26 cellular contexts compared by ENCODE assay signal in the genomic region with DNA sequence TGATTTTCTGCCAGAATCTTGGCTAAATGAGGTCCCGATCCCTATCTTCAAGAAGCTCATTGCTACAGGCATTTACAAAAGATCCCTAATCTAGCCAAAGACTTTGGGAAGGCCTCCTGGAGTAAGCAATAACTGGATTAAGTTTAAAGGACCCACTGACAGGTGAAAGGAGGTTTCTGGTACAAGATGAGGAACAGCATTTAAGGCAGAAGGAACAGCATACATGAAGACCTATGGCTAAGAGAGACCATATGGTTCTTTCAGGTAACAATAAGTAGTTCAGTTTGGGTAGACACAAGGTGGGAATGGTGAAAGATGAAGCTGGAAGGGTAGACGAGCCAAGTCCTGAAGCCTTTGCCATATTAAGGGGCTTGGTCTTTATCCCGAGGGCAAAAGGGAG. TPM values are rescaled to one million over a fixed set of nuclear protein-coding genes. Genes with fewer than 3 reads are reported as not detected.
DNase-seq lines count a peak whose midpoint lies in the region; ATAC-seq and TF ChIP-seq lines count a peak whose summit lies in the region.
"Had no signal": no experiment of that assay in that cellular context is flagged by ENCODE, and none has a peak within 500 bp of the region (broad histone marks: within the 10 kb centered on the region; RNA-seq: fewer than 3 reads in every experiment).

No MANE protein-coding gene starts in this region.

- H3K27me3 ChIP-seq in SJSA1 (replicated peaks) (no peaks in the 10 kb centered on the region), esophagus muscularis mucosa (no peaks in the 10 kb centered on the region)

- CTCF ChIA-PET in activated naive CD4-positive, alpha-beta T cell treated with anti-CD3 and anti-CD28 coated beads, Interleukin-2, amount 10 ng/mL, durations not matched to agents 7 days and 5 days (lab: Charles Lee), result interaction anchor here (0.9 to 1.8 kb wide), 2 partner anchors 9 to 14 kb away, joined by 3 to 6 read pairs; no protein-coding TSS in a partner anchor

- H3K9me3 ChIP-seq in SJSA1 (replicated peaks) (no peaks in the 10 kb centered on the region), mesodermal cell (ENCODE audit: control insufficient read depth, low read length) (no peaks in the 10 kb centered on the region), esophagus muscularis mucosa (no peaks in the 10 kb centered on the region)
- H3K9me3 ChIP-seq: prostate gland, sigmoid colon had no signal

- peak overlapping the region; percentile 85 for H3K27ac ChIP-seq in SJSA1
- peak overlapping the region; percentile 85 for H3K27ac ChIP-seq in mesodermal cell (ENCODE audit: low read depth, low read length, severe bottlenecking)
- no peak overlapping the region for H3K27ac ChIP-seq in esophagus muscularis mucosa (replicated peaks in 1 of 4)
- H3K27ac ChIP-seq: HL-60, prostate gland, sigmoid colon had no signal

- in situ Hi-C loops in ACHN (cut with HindIII; ENCODE audit: low pct_ligation_motif_present, low pct_unique_long_range_greater_than_20kb, low sequenced_read_pairs), result no loop called here

- no peak overlapping the region for H3K4me3 ChIP-seq in SJSA1
- H3K4me3 ChIP-seq in mesodermal cell (ENCODE audit: extremely low read depth, insufficient read depth, low read length, poor library complexity, severe bottlenecking), result no peak overlapping the region
- no peak overlapping the region for H3K4me3 ChIP-seq in esophagus muscularis mucosa
- H3K4me3 ChIP-seq: prostate gland, sigmoid colon had no signal

- no peak overlapping the region for H3K4me3 Mint-ChIP-seq in activated naive CD4-positive, alpha-beta T cell treated with anti-CD3 and anti-CD28 coated beads, Interleukin-2, amount 50 U/mL, for 24 hours
- H3K4me3 Mint-ChIP-seq in activated naive CD4-positive, alpha-beta T cell treated with anti-CD3 and anti-CD28 coated beads, Interleukin-2, amount 10 ng/mL, durations not matched to agents 7 days and 5 days, result no peak overlapping the region
- H3K4me3 Mint-ChIP-seq in stimulated activated effector memory CD8-positive, alpha-beta T cell treated with anti-CD3 and anti-CD28 coated beads, Interleukin-12 subunit alpha, Interleukin-12 subunit beta, amount 100 ng/mL, for 72 hours, result no peak overlapping the region
- H3K4me3 Mint-ChIP-seq: WTC11 had no signal

- H3K9me3 Mint-ChIP-seq in activated naive CD4-positive, alpha-beta T cell treated with anti-CD3 and anti-CD28 coated beads, Interleukin-2, amount 50 U/mL, for 24 hours, result no peaks in the 10 kb centered on the region
- no peaks in the 10 kb centered on the region for H3K9me3 Mint-ChIP-seq in activated naive CD4-positive, alpha-beta T cell treated with anti-CD3 and anti-CD28 coated beads, Interleukin-2, amount 10 ng/mL, durations not matched to agents 7 days and 5 days
- no peaks in the 10 kb centered on the region for H3K9me3 Mint-ChIP-seq in stimulated activated effector memory CD8-positive, alpha-beta T cell treated with anti-CD3 and anti-CD28 coated beads, Interleukin-12 subunit alpha, Interleukin-12 subunit beta, amount 100 ng/mL, for 72 hours
- H3K9me3 Mint-ChIP-seq: WTC11 had no signal

- H3K27me3 Mint-ChIP-seq in activated naive CD4-positive, alpha-beta T cell treated with anti-CD3 and anti-CD28 coated beads, Interleukin-2, amount 50 U/mL, for 24 hours, result no peaks in the 10 kb centered on the region
- H3K27me3 Mint-ChIP-seq in activated naive CD4-positive, alpha-beta T cell treated with anti-CD3 and anti-CD28 coated beads, Interleukin-2, amount 10 ng/mL, durations not matched to agents 7 days and 5 days, result no peaks in the 10 kb centered on the region

- H3K36me3 ChIP-seq in SJSA1 (no peaks in the 10 kb centered on the region), mesodermal cell (ENCODE audit: control insufficient read depth, insufficient read depth, low read length) (no peaks in the 10 kb centered on the region), esophagus muscularis mucosa (no peaks in the 10 kb centered on the region)
- H3K36me3 ChIP-seq: prostate gland, sigmoid colon had no signal

- no peak for TF ChIP-seq EP300 in esophagus muscularis mucosa (IDR thresholded peaks at IDR 0.05)

- DNase-seq in activated naive CD4-positive, alpha-beta T cell treated with anti-CD3 and anti-CD28 coated beads, Interleukin-2, amount 10 ng/mL, durations not matched to agents 7 days and 5 days, result no peak
- DNase-seq in SJSA1 (ENCODE audit: low read depth in 1 of 2, low spot score in 2 of 2), result no peak
- no peak for DNase-seq in stimulated activated effector memory CD8-positive, alpha-beta T cell treated with anti-CD3 and anti-CD28 coated beads, Interleukin-12 subunit alpha, Interleukin-12 subunit beta, amount 100 ng/mL, for 72 hours (ENCODE audit: low spot score in 2 of 2)
- DNase-seq in esophagus muscularis mucosa (ENCODE audit: extremely low spot score), result no peak
- no peak for DNase-seq in ACHN
- DNase-seq in T-helper 9 cell, result no peak
- DNase-seq: cerebellar nuclear complex; DMS53; left ventricle myocardium superior; NCI-H1694; NCI-H2171; NCI-H524; SIG-M5; sigmoid colon; stimulated activated CD4-positive, alpha-beta T cell treated with anti-CD3 and anti-CD28 coated beads, Interleukin-4, amount 100 ng/mL, for 4 hours; stimulated activated naive CD4-positive, alpha-beta T cell treated with Interleukin-2 at 50 U/mL for 16 hours; SW 1271 had no signal

- peak overlapping the region; percentile 81 for H3K27ac Mint-ChIP-seq in activated naive CD4-positive, alpha-beta T cell treated with anti-CD3 and anti-CD28 coated beads, Interleukin-2, amount 50 U/mL, for 24 hours
- H3K27ac Mint-ChIP-seq in activated naive CD4-positive, alpha-beta T cell treated with anti-CD3 and anti-CD28 coated beads, Interleukin-2, amount 10 ng/mL, durations not matched to agents 7 days and 5 days, result no peak overlapping the region
- peak overlapping the region; percentile 95 for H3K27ac Mint-ChIP-seq in stimulated activated effector memory CD8-positive, alpha-beta T cell treated with anti-CD3 and anti-CD28 coated beads, Interleukin-12 subunit alpha, Interleukin-12 subunit beta, amount 100 ng/mL, for 72 hours
- H3K27ac Mint-ChIP-seq: WTC11 had no signal

- H3K4me1 Mint-ChIP-seq in activated naive CD4-positive, alpha-beta T cell treated with anti-CD3 and anti-CD28 coated beads, Interleukin-2, amount 50 U/mL, for 24 hours, result peaks cover 24% of the 10 kb centered on the region
- H3K4me1 Mint-ChIP-seq in activated naive CD4-positive, alpha-beta T cell treated with anti-CD3 and anti-CD28 coated beads, Interleukin-2, amount 10 ng/mL, durations not matched to agents 7 days and 5 days, result peaks cover 25% of the 10 kb centered on the region
- H3K4me1 Mint-ChIP-seq in stimulated activated effector memory CD8-positive, alpha-beta T cell treated with anti-CD3 and anti-CD28 coated beads, Interleukin-12 subunit alpha, Interleukin-12 subunit beta, amount 100 ng/mL, for 72 hours, result peaks cover 24% of the 10 kb centered on the region

- 89 to 90% methylated on average over 2 to 3 of the region's 3 CpGs for WGBS in mesodermal cell (ENCODE audit: insufficient coverage in 2 of 2), 2 experiments
- WGBS in esophagus muscularis mucosa, result 57% methylated on average over 3 of the region's 3 CpGs

- H3K36me3 Mint-ChIP-seq in activated naive CD4-positive, alpha-beta T cell treated with anti-CD3 and anti-CD28 coated beads, Interleukin-2, amount 50 U/mL, for 24 hours, result peaks cover 9% of the 10 kb centered on the region
- H3K36me3 Mint-ChIP-seq in activated naive CD4-positive, alpha-beta T cell treated with anti-CD3 and anti-CD28 coated beads, Interleukin-2, amount 10 ng/mL, durations not matched to agents 7 days and 5 days, result peaks cover 33% of the 10 kb centered on the region
- peaks cover 13% of the 10 kb centered on the region for H3K36me3 Mint-ChIP-seq in stimulated activated effector memory CD8-positive, alpha-beta T cell treated with anti-CD3 and anti-CD28 coated beads, Interleukin-12 subunit alpha, Interleukin-12 subunit beta, amount 100 ng/mL, for 72 hours
- H3K36me3 Mint-ChIP-seq: WTC11 had no signal

- H3K4me1 ChIP-seq in SJSA1 (replicated peaks), result peaks cover 64% of the 10 kb centered on the region
- H3K4me1 ChIP-seq in mesodermal cell (ENCODE audit: control insufficient read depth, insufficient read depth, low read length, poor library complexity, severe bottlenecking), result peaks cover 19% of the 10 kb centered on the region
- H3K4me1 ChIP-seq in esophagus muscularis mucosa, result peaks cover 0 to 5% (median 0%) of the 10 kb centered on the region in 4 donors
- H3K4me1 ChIP-seq: prostate gland, sigmoid colon had no signal

- TF ChIP-seq POLR2A in esophagus muscularis mucosa (IDR thresholded peaks at IDR 0.05; ENCODE audit: low read depth), result no peak

- no peak for ATAC-seq in stimulated activated effector memory CD8-positive, alpha-beta T cell treated with anti-CD3 and anti-CD28 coated beads, Interleukin-12 subunit alpha, Interleukin-12 subunit beta, amount 100 ng/mL, for 72 hours
- ATAC-seq: left ventricle myocardium superior, Panc1 had no signal

- no peak for TF ChIP-seq CTCF in esophagus muscularis mucosa (IDR thresholded peaks at IDR 0.05)

- intact Hi-C loops in esophagus muscularis mucosa (cut with DNase I), result no loop called here

RNA-seq across cellular contexts. Expression of gene SHISAL2A, which starts 27.8 kb away (rescaled TPM):
- total RNA-seq in SJSA1 (2014; rRNA removed; shearing (Covaris generic)), result not detected in 2 replicates
- 0.74 TPM for polyA plus RNA-seq in mesodermal cell (2013, experiment 1 of 2)
- polyA plus RNA-seq in mesodermal cell (2013, experiment 2 of 2), result 0.25 TPM
- total RNA-seq in esophagus muscularis mucosa, result under 1 TPM in 2 of 4 donors, not detected in 2; 0.17 to 0.57 TPM
- total RNA-seq: A172, glomerular endothelial cell, H4, left ventricle myocardium superior, sigmoid colon had no signal

RNA-seq across cellular contexts. Expression of gene COA7, which starts 37.3 kb away (rescaled TPM):
- total RNA-seq in SJSA1 (2014; rRNA removed; shearing (Covaris generic)), result 9.4 and 12.3 TPM in 2 replicates
- 7.9 TPM for polyA plus RNA-seq in mesodermal cell (2013, experiment 1 of 2)
- 7.5 TPM for polyA plus RNA-seq in mesodermal cell (2013, experiment 2 of 2)
- total RNA-seq in esophagus muscularis mucosa, result 1 to 10 TPM; 8.3 to 9.7 (median 9.2) TPM

RNA-seq across cellular contexts. Expression of gene GPX7, which starts 58.6 kb away (rescaled TPM):
- 22.6 and 57.5 TPM in 2 replicates for total RNA-seq in SJSA1 (2014; rRNA removed; shearing (Covaris generic))
- polyA plus RNA-seq in mesodermal cell (2013, experiment 1 of 2), result 78.3 TPM
- polyA plus RNA-seq in mesodermal cell (2013, experiment 2 of 2), result 71.3 TPM
- 10 to 100 TPM in 3 of 4 donors, 1 to 10 TPM in 1; 9.3 to 17.3 (median 16.4) TPM for total RNA-seq in esophagus muscularis mucosa
- total RNA-seq: A172 had no signal

Comparison
In these comparisons a context has a peak if more than half of its experiments do, and no peak if none do; other contexts are left out.
1. H3K27ac ChIP-seq: peak in SJSA1 (single experiment) and mesodermal cell (single experiment); none in esophagus muscularis mucosa (0 of 4).